15 cellular contexts compared by ENCODE assay signal in the genomic region with DNA sequence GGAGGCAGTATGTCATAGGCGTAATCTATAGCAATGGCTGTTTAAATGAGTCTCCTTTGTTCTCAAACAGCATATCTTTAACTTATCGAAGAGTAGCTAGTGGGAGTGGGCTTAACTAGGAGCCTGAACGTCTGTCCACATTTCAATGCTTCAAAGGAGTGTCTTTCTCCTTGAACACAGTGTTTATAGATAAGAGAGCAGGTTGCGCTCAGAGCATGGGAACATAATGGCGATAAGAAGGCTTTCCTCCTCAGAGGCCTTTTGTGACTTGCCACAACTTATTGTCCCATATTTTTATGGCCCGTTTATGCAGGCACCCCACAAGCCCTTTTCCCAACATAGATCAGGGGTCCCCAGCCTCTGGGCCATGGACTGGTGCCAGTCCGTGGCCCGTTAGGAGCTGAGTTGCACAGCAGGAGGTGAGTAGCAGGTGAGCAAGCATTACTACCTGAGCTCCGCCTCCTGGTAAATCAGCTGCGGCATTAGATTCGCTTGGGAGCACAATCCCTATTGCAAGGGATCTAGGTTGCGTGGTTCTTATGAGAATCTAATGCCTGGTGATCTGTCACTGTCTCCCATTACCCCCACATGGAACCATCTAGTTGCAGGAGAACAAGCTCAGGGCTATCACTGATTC. TPM values are rescaled to one million over a fixed set of nuclear protein-coding genes. Genes with fewer than 3 reads are reported as not detected.
A peak's percentile ranks its signal among the peaks of the same experiment; 100 is the strongest.
DNase-seq lines count a peak whose midpoint lies in the region; ATAC-seq and TF ChIP-seq lines count a peak whose summit lies in the region.
"Had no signal": no experiment of that assay in that cellular context is flagged by ENCODE, and none has a peak within 500 bp of the region (broad histone marks: within the 10 kb centered on the region; RNA-seq: fewer than 3 reads in every experiment).

No MANE protein-coding gene starts in this region.

- ATAC-seq in PC-3 (no peak), GM19351 (IDR thresholded peaks at IDR 0.05; ENCODE audit: unreplicated experiment) (no peak)
- ATAC-seq: Right ventricle myocardium inferior had no signal

- BruUV-seq in Caco-2 (replicated peaks; lab: Mats Ljungman, UMichigan) (no TSS peak), PC-3 (replicated peaks; lab: Mats Ljungman, UMichigan) (no TSS peak)

- H3K36me3 Mint-ChIP-seq in activated CD4-positive, alpha-beta memory T cell treated with anti-CD3 and anti-CD28 coated beads, Interleukin-2, amount 10 ng/mL, durations not matched to agents 7 days and 5 days (ENCODE audit: low read depth): peaks cover 22% of the 10 kb centered on the region
- H3K36me3 Mint-ChIP-seq in activated CD4-positive, alpha-beta memory T cell treated with anti-CD3 and anti-CD28 coated beads for 36 hours: peaks cover 17% of the 10 kb centered on the region
- H3K36me3 Mint-ChIP-seq in Caco-2 (ENCODE audit: insufficient read depth, unreplicated experiment): peaks cover 36% of the 10 kb centered on the region
- H3K36me3 Mint-ChIP-seq in progenitor cell of endocrine pancreas (ENCODE audit: insufficient read depth): peaks cover 8% of the 10 kb centered on the region

- no peaks in the 10 kb centered on the region for H3K9me3 ChIP-seq in Caco-2
- no peaks in the 10 kb centered on the region for H3K9me3 ChIP-seq in PC-3 (ENCODE audit: low read length)
- H3K9me3 ChIP-seq: vagina had no signal

- H3K36me3 ChIP-seq in Caco-2 (ENCODE audit: control insufficient read depth, insufficient read depth, low read length) (no peaks in the 10 kb centered on the region), PC-3 (ENCODE audit: low read depth, low read length) (peaks cover 2% of the 10 kb centered on the region)
- H3K36me3 ChIP-seq: vagina had no signal

- peak overlapping the region; percentile 12 for H3K27ac Mint-ChIP-seq in activated CD4-positive, alpha-beta memory T cell treated with anti-CD3 and anti-CD28 coated beads, Interleukin-2, amount 10 ng/mL, durations not matched to agents 7 days and 5 days
- H3K27ac Mint-ChIP-seq in activated CD4-positive, alpha-beta memory T cell treated with anti-CD3 and anti-CD28 coated beads for 36 hours: no peak overlapping the region
- H3K27ac Mint-ChIP-seq in Caco-2 (ENCODE audit: unreplicated experiment) (peak overlapping the region; percentile 89), progenitor cell of endocrine pancreas (peak overlapping the region; percentile 73)

- no peaks in the 10 kb centered on the region for H4K20me1 ChIP-seq in PC-3 (ENCODE audit: low read length)

- H3K27me3 Mint-ChIP-seq in activated CD4-positive, alpha-beta memory T cell treated with anti-CD3 and anti-CD28 coated beads, Interleukin-2, amount 10 ng/mL, durations not matched to agents 7 days and 5 days: no peaks in the 10 kb centered on the region
- no peaks in the 10 kb centered on the region for H3K27me3 Mint-ChIP-seq in activated CD4-positive, alpha-beta memory T cell treated with anti-CD3 and anti-CD28 coated beads for 36 hours
- H3K27me3 Mint-ChIP-seq in Caco-2 (ENCODE audit: insufficient read depth, unreplicated experiment) (no peaks in the 10 kb centered on the region), progenitor cell of endocrine pancreas (peaks cover 5% of the 10 kb centered on the region)

- TF ChIP-seq CTCF in Caco-2 (IDR thresholded peaks at IDR 0.05; ENCODE audit: insufficient read depth in 1 of 2, low read depth in 1 of 2, low read length in 1 of 2, severe bottlenecking in 1 of 2, unreplicated experiment in 1 of 2): no peak
- no peak for TF ChIP-seq CTCF in PC-3 (conservative IDR thresholded peaks at IDR 0.05; ENCODE audit: low read depth, low read length)
- no peak for TF ChIP-seq CTCF in progenitor cell of endocrine pancreas (IDR thresholded peaks at IDR 0.05; ENCODE audit: unreplicated experiment)

- H3K9me3 Mint-ChIP-seq in activated CD4-positive, alpha-beta memory T cell treated with anti-CD3 and anti-CD28 coated beads, Interleukin-2, amount 10 ng/mL, durations not matched to agents 7 days and 5 days: no peaks in the 10 kb centered on the region
- H3K9me3 Mint-ChIP-seq in activated CD4-positive, alpha-beta memory T cell treated with anti-CD3 and anti-CD28 coated beads for 36 hours: no peaks in the 10 kb centered on the region
- no peaks in the 10 kb centered on the region for H3K9me3 Mint-ChIP-seq in Caco-2 (ENCODE audit: unreplicated experiment)
- H3K9me3 Mint-ChIP-seq in progenitor cell of endocrine pancreas (ENCODE audit: low read depth): no peaks in the 10 kb centered on the region
- H3K9me3 Mint-ChIP-seq: neural crest cell had no signal

- no peaks in the 10 kb centered on the region for H3K9me2 ChIP-seq in PC-3 (replicated peaks; ENCODE audit: low read length)

- peaks cover 81% of the 10 kb centered on the region for H3K4me1 Mint-ChIP-seq in activated CD4-positive, alpha-beta memory T cell treated with anti-CD3 and anti-CD28 coated beads, Interleukin-2, amount 10 ng/mL, durations not matched to agents 7 days and 5 days
- peaks cover 52% of the 10 kb centered on the region for H3K4me1 Mint-ChIP-seq in activated CD4-positive, alpha-beta memory T cell treated with anti-CD3 and anti-CD28 coated beads for 36 hours (ENCODE audit: low read depth)
- H3K4me1 Mint-ChIP-seq in Caco-2 (ENCODE audit: low read depth, unreplicated experiment): peaks cover 44% of the 10 kb centered on the region
- peaks cover 32% of the 10 kb centered on the region for H3K4me1 Mint-ChIP-seq in progenitor cell of endocrine pancreas (ENCODE audit: low read depth)

- intact Hi-C loops in activated CD4-positive, alpha-beta memory T cell treated with anti-CD3 and anti-CD28 coated beads for 36 hours (cut with micrococcal nuclease): no loop called here
- intact Hi-C loops in Caco-2 (cut with micrococcal nuclease; ENCODE audit: unreplicated experiment) (loop anchor here (1.0 kb wide), 1 partner anchor 73 kb away; no protein-coding TSS in a partner anchor), PC-3 (cut with micrococcal nuclease) (no loop called here)

- 0 out of 2 replicates have a peak overlapping the region, but pooled peaks have one; percentile 8 for H3K27ac ChIP-seq in PC-3 (ENCODE audit: low read length)

- POLR2A ChIA-PET in activated CD4-positive, alpha-beta memory T cell treated with anti-CD3 and anti-CD28 coated beads, Interleukin-2, amount 10 ng/mL, durations not matched to agents 7 days and 5 days (lab: Charles Lee): interaction anchor here (0.7 to 4.8 kb wide), 4 partner anchors 22 to 87 kb away, joined by 3 to 38 read pairs (median 4); no protein-coding TSS in a partner anchor
- POLR2A ChIA-PET in activated CD4-positive, alpha-beta memory T cell treated with anti-CD3 and anti-CD28 coated beads for 36 hours (lab: Charles Lee): interaction anchor here (1.4 kb wide), 1 partner anchor 28 kb away, joined by 3 read pairs; no protein-coding TSS in a partner anchor
- POLR2A ChIA-PET in Caco-2 (lab: Charles Lee): interaction anchor here (0.5 to 1.1 kb wide), 3 partner anchors 23 to 197 kb away, joined by 3 to 9 read pairs (median 3); no protein-coding TSS in a partner anchor
- POLR2A ChIA-PET in PC-3 (lab: Charles Lee; ENCODE audit: unreplicated experiment): interaction anchor here (0.5 kb wide), 1 partner anchor 28 kb away, joined by 9 read pairs; no protein-coding TSS in a partner anchor

- no peaks in the 10 kb centered on the region for H3K27me3 ChIP-seq in Caco-2 (replicated peaks; ENCODE audit: control insufficient read depth, insufficient read depth, low read length)
- no peaks in the 10 kb centered on the region for H3K27me3 ChIP-seq in PC-3 (ENCODE audit: low read length)
- H3K27me3 ChIP-seq: vagina had no signal

- H3K4me2 ChIP-seq in PC-3 (ENCODE audit: low read length): no peak overlapping the region

- peaks cover 25% of the 10 kb centered on the region for H3K79me2 ChIP-seq in PC-3 (ENCODE audit: low read length)

- H2AFZ ChIP-seq in PC-3 (ENCODE audit: low read length): no peak overlapping the region

- H3K9ac ChIP-seq in PC-3 (ENCODE audit: low read length): no peak overlapping the region

- H3K4me3 ChIP-seq in Caco-2 (ENCODE audit: low read depth, low read length): no peak overlapping the region
- H3K4me3 ChIP-seq in PC-3 (ENCODE audit: low read length): no peak overlapping the region
- H3K4me3 ChIP-seq: vagina had no signal

- no peaks in the 10 kb centered on the region for H3F3A ChIP-seq in PC-3 (ENCODE audit: low read length, unreplicated experiment)

- H3K4me1 ChIP-seq in Caco-2 (peaks cover 60% of the 10 kb centered on the region), PC-3 (ENCODE audit: insufficient read depth, low read length) (peaks cover 55% of the 10 kb centered on the region)

- CTCF ChIA-PET in activated CD4-positive, alpha-beta memory T cell treated with anti-CD3 and anti-CD28 coated beads, Interleukin-2, amount 10 ng/mL, durations not matched to agents 7 days and 5 days (lab: Charles Lee): interaction anchor here (7.0 kb wide), 1 partner anchor 22 kb away, joined by 57 read pairs; no protein-coding TSS in a partner anchor
- CTCF ChIA-PET in activated CD4-positive, alpha-beta memory T cell treated with anti-CD3 and anti-CD28 coated beads for 36 hours (lab: Charles Lee): interaction anchor here (8.0 kb wide), 1 partner anchor 22 kb away, joined by 72 read pairs; no protein-coding TSS in a partner anchor
- CTCF ChIA-PET in Caco-2 (lab: Charles Lee): interaction anchor here (0.7 to 1.1 kb wide), 2 partner anchors 26 to 80 kb away, joined by 3 read pairs; a partner anchor contains a TSS
- CTCF ChIA-PET in PC-3 (lab: Charles Lee): no interaction called here

- no peak overlapping the region for H3K4me3 Mint-ChIP-seq in activated CD4-positive, alpha-beta memory T cell treated with anti-CD3 and anti-CD28 coated beads, Interleukin-2, amount 10 ng/mL, durations not matched to agents 7 days and 5 days
- no peak overlapping the region for H3K4me3 Mint-ChIP-seq in activated CD4-positive, alpha-beta memory T cell treated with anti-CD3 and anti-CD28 coated beads for 36 hours
- H3K4me3 Mint-ChIP-seq in Caco-2 (ENCODE audit: unreplicated experiment) (peak overlapping the region; percentile 44), progenitor cell of endocrine pancreas (ENCODE audit: low read depth) (no peak overlapping the region)
- H3K4me3 Mint-ChIP-seq: neural crest cell had no signal

- no peak for DNase-seq in activated CD4-positive, alpha-beta memory T cell treated with anti-CD3 and anti-CD28 coated beads, Interleukin-2, amount 10 ng/mL, durations not matched to agents 7 days and 5 days
- no peak for DNase-seq in activated CD4-positive, alpha-beta memory T cell treated with anti-CD3 and anti-CD28 coated beads for 36 hours
- DNase-seq in Caco-2 (peak; percentile 58 to 63), PC-3 (peak; percentile 65), progenitor cell of endocrine pancreas (ENCODE audit: low spot score, unreplicated experiment) (no peak), NCI-H2081 treated with DMSO at 0.1 percent for 48 hours (lab: John Stamatoyannopoulos, UW) (no peak)
- no peak for DNase-seq in stimulated activated CD4-positive, alpha-beta T cell treated with anti-CD3 and anti-CD28 coated beads, Interleukin-12 subunit alpha, Interleukin-12 subunit beta, amount 100 ng/mL, for 4 hours
- DNase-seq: activated effector memory CD4-positive, alpha-beta T cell treated with Interleukin-2 at 50 U/mL for 16 hours; anterior cingulate cortex; effector CD8-positive, alpha-beta T cell; T-helper 1 cell had no signal

RNA-seq across cellular contexts. Expression of a gene that starts 2.5 kb away (rescaled TPM):
- total RNA-seq in activated CD4-positive, alpha-beta memory T cell treated with anti-CD3 and anti-CD28 coated beads, Interleukin-2, amount 10 ng/mL, durations not matched to agents 7 days and 5 days: 10 to 100 TPM; 49.1 to 53.2 TPM
- total RNA-seq in activated CD4-positive, alpha-beta memory T cell treated with anti-CD3 and anti-CD28 coated beads for 36 hours: 10 to 100 TPM; 75.2 to 75.3 TPM
- total RNA-seq in Caco-2 (2022) (121 and 138 TPM in 2 replicates), PC-3 (2014; rRNA removed) (58.9 and 59.0 TPM in 2 replicates), progenitor cell of endocrine pancreas (115 TPM in 2 replicates)

RNA-seq across cellular contexts. Expression of a gene that starts 25.2 kb away (rescaled TPM):
- 1 to 10 TPM; 9.2 to 9.9 TPM for total RNA-seq in activated CD4-positive, alpha-beta memory T cell treated with anti-CD3 and anti-CD28 coated beads, Interleukin-2, amount 10 ng/mL, durations not matched to agents 7 days and 5 days
- 1 to 10 TPM; 3.4 to 4.4 TPM for total RNA-seq in activated CD4-positive, alpha-beta memory T cell treated with anti-CD3 and anti-CD28 coated beads for 36 hours
- total RNA-seq in Caco-2 (2022) (4.1 and 4.7 TPM in 2 replicates), PC-3 (2014; rRNA removed) (2.8 and 3.5 TPM in 2 replicates), progenitor cell of endocrine pancreas (5.3 and 5.4 TPM in 2 replicates)

Comparison
In these comparisons a context has a peak if more than half of its experiments do, and no peak if none do; other contexts are left out.
1. DNase-seq: peak in Caco-2 (2 of 2) and PC-3 (single experiment); none in activated CD4-positive, alpha-beta memory T cell treated with anti-CD3 and anti-CD28 coated beads, Interleukin-2, amount 10 ng/mL, durations not matched to agents 7 days and 5 days (single experiment), activated CD4-positive, alpha-beta memory T cell treated with anti-CD3 and anti-CD28 coated beads for 36 hours (single experiment), progenitor cell of endocrine pancreas (single experiment), NCI-H2081 treated with DMSO at 0.1 percent for 48 hours (single experiment) and stimulated activated CD4-positive, alpha-beta T cell treated with anti-CD3 and anti-CD28 coated beads, Interleukin-12 subunit alpha, Interleukin-12 subunit beta, amount 100 ng/mL, for 4 hours (single experiment).